2 cellular contexts compared by ENCODE assay signal in genomic region chr3:46006243-46006642, GRCh38.
A peak's percentile ranks its signal among the peaks of the same experiment; 100 is the strongest.
TF ChIP-seq lines count a peak whose summit lies in the region.

No MANE protein-coding gene starts in this region.

TF ChIP-seq in GM23338, 12 proteins besides CTCF, POLR2A, EP300 and RAD21:
- TF ChIP-seq REST (IDR thresholded peaks at IDR 0.05; ENCODE audit: unreplicated experiment), result no peak
- no peak for TF ChIP-seq EZH2phosphoT487 (IDR thresholded peaks at IDR 0.05; ENCODE audit: unreplicated experiment)
- no peak for TF ChIP-seq STAT1 (IDR thresholded peaks at IDR 0.05; ENCODE audit: unreplicated experiment)

TF ChIP-seq in K562, 482 proteins besides CTCF, POLR2A, EP300 and RAD21:
- TF ChIP-seq MBD2 (IDR thresholded peaks at IDR 0.05; ENCODE audit: borderline replicate concordance, low read depth), result no peak
- TF ChIP-seq FUS (optimal IDR thresholded peaks at IDR 0.05; ENCODE audit: low read depth, low read length), result no peak
- no peak for TF ChIP-seq KAT7 (CRISPR knock-in tag; IDR thresholded peaks at IDR 0.05; ENCODE audit: borderline replicate concordance)
- no peak for TF ChIP-seq HOMEZ (CRISPR knock-in tag; IDR thresholded peaks at IDR 0.05)
- TF ChIP-seq ZC3H11A (IDR thresholded peaks at IDR 0.05; ENCODE audit: low read depth, low read length), result no peak
- TF ChIP-seq ETV6 (IDR thresholded peaks at IDR 0.05; ENCODE audit: borderline replicate concordance in 1 of 2, low read depth in 2 of 2, low read length in 1 of 2), result no peak
- no peak for TF ChIP-seq ETV6 (CRISPR knock-in tag; IDR thresholded peaks at IDR 0.05; ENCODE audit: borderline replicate concordance)
- TF ChIP-seq NFIC (IDR thresholded peaks at IDR 0.05), result peak; percentile 49
- TF ChIP-seq NRF1 (conservative IDR thresholded peaks at IDR 0.05 in 1 of 2, IDR thresholded peaks at IDR 0.05 in 1 of 2), result 0 out of 4 replicates have a peak, but pooled peaks of 1 of the 2 experiments have one; percentile 34
- no peak for TF ChIP-seq PURB (CRISPR knock-in tag; IDR thresholded peaks at IDR 0.05; ENCODE audit: low read depth)
